In the genomic region with DNA sequence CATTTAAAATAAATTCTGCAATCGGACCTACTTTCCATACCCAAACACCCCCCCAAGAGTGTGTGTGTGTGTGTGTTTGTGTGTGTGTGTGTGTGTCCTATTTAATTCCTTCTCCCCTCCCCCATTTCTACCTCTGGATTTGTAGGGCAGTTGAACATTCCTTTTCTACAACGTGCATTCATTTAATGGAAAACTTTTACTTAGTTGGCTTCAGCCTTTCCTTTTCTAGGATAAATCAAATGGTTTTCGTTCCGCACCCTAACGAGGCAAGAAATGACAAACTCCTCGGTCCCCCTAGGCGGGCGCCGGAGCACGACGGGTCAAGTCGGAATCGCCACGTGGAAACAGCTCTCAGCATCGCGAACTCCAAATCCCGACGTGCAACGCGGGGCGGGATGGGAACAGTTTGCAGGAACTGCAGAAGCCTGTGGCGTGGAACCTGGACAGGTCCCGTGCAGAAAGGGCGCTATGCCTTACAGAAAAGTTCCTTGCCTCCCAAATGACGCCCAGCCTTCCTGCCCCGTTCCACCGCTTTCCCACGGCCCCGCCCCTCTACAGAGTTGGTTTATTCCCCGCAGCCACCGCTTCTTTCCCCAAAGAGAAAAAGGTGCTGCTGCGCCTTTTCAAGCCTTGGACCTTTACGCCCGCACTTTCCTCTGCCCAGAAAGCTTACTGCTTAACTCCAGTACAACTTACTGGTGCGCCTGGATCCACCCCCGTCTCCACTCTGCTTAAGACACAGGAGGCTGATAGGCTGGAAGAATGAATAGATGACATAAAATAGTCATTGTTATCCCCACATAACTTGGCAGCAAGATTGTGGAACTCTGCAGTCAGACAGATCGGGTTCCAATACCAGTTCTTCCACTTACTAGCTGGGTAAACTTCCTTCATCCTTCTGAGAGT, we compare ENCODE assay signal across 8 cellular contexts. TPM values are rescaled to one million over a fixed set of nuclear protein-coding genes. Genes with fewer than 3 reads are reported as not detected.
DNase-seq lines count a peak whose midpoint lies in the region; ATAC-seq and TF ChIP-seq lines count a peak whose summit lies in the region.

No MANE protein-coding gene starts in this region.

- peak; percentile 47 to 49 for ATAC-seq in activated T-cell treated with anti-CD3 and anti-CD28 coated beads, Interleukin-2, amount 50 U/mL, for 4 hours
- ATAC-seq in HG02623 (IDR thresholded peaks at IDR 0.05; ENCODE audit: unreplicated experiment) = no peak

- DNase-seq in GM10266 (ENCODE audit: extremely low spot score) (peak; percentile 74), NT2/D1 (ENCODE audit: low read depth, low spot score) (no peak), esophagus squamous epithelium (lab: John Stamatoyannopoulos, UW) (peak; percentile 31), mucosa of gallbladder (ENCODE audit: low spot score) (peak; percentile 81), stomach (peak; percentile 84)
- DNase-seq in activated T-cell treated with anti-CD3 and anti-CD28 coated beads, Interleukin-2, amount 50 U/mL, for 4 hours = peak; percentile 39

- no peaks in the 10 kb centered on the region for H3K27me3 Mint-ChIP-seq in activated T-cell treated with anti-CD3 and anti-CD28 coated beads, Interleukin-2, amount 50 U/mL, for 4 hours (ENCODE audit: low read depth)

- TF ChIP-seq POLR2A in esophagus squamous epithelium (IDR thresholded peaks at IDR 0.05) (peak in 2 of 4 donors; percentile 20 to 44), stomach (IDR thresholded peaks at IDR 0.05) (no peak)

- H3K4me3 ChIP-seq in HUES48 (ENCODE audit: low read depth, low read length) (peak overlapping the region; percentile 100), NT2/D1 (ENCODE audit: insufficient read length, low read depth) (peak overlapping the region; percentile 98), esophagus squamous epithelium (peak overlapping the region; percentile 60 to 92 (median 86)), stomach (peak overlapping the region; percentile 84 to 98 (median 94))

- H3K36me3 ChIP-seq in HUES48 (ENCODE audit: control insufficient read depth, insufficient read depth, low read length) = peaks cover 15% of the 10 kb centered on the region; the same call in 1 of the 2 replicates
- peaks cover 12% of the 10 kb centered on the region for H3K36me3 ChIP-seq in NT2/D1 (ENCODE audit: insufficient read depth, insufficient read length, low read length)
- peaks cover 0 to 22% (median 0%) of the 10 kb centered on the region in 3 donors for H3K36me3 ChIP-seq in esophagus squamous epithelium
- H3K36me3 ChIP-seq in stomach = peaks cover 0 to 21% (median 18%) of the 10 kb centered on the region in 4 donors

- TF ChIP-seq CTCF in GM10266 (IDR thresholded peaks at IDR 0.05; ENCODE audit: control insufficient read depth, insufficient read depth, low read depth, missing control alignments) = no peak
- no peak for TF ChIP-seq CTCF in esophagus squamous epithelium (IDR thresholded peaks at IDR 0.05)
- peak in 1 of 7 experiments; percentile 8 for TF ChIP-seq CTCF in stomach (IDR thresholded peaks at IDR 0.05)

- peak overlapping the region; percentile 7; the same call in 1 of the 2 replicates for H3K9ac ChIP-seq in HUES48 (ENCODE audit: low read depth, low read length)
- H3K9ac ChIP-seq in NT2/D1 (ENCODE audit: insufficient read length, low read depth) = peak overlapping the region; percentile 99

- H3K27ac ChIP-seq in HUES48 (ENCODE audit: low read depth, low read length) = no peak overlapping the region
- H3K27ac ChIP-seq in esophagus squamous epithelium = peak overlapping the region; percentile 85 to 96 (median 94)
- H3K27ac ChIP-seq in stomach = peak overlapping the region; percentile 91 to 94 (median 93)

- H3K9me3 ChIP-seq in HUES48 (ENCODE audit: control insufficient read depth, insufficient read depth, low read length) (no peaks in the 10 kb centered on the region), NT2/D1 (ENCODE audit: insufficient read depth, low read length) (no peaks in the 10 kb centered on the region), esophagus squamous epithelium (no peaks in the 10 kb centered on the region), stomach (no peaks in the 10 kb centered on the region)

- peaks cover 7% of the 10 kb centered on the region for H3K36me3 Mint-ChIP-seq in activated T-cell treated with anti-CD3 and anti-CD28 coated beads, Interleukin-2, amount 50 U/mL, for 4 hours (ENCODE audit: insufficient read depth)

- H3K4me3 Mint-ChIP-seq in activated T-cell treated with anti-CD3 and anti-CD28 coated beads, Interleukin-2, amount 50 U/mL, for 4 hours = peak overlapping the region; percentile 95

- H3K27me3 ChIP-seq in HUES48 (ENCODE audit: control insufficient read depth, insufficient read depth, low read length) = no peaks in the 10 kb centered on the region
- H3K27me3 ChIP-seq in NT2/D1 (ENCODE audit: insufficient read depth, insufficient read length) = no peaks in the 10 kb centered on the region
- H3K27me3 ChIP-seq in esophagus squamous epithelium = no peaks in the 10 kb centered on the region
- no peaks in the 10 kb centered on the region for H3K27me3 ChIP-seq in stomach

- H3K4me1 ChIP-seq in HUES48 (ENCODE audit: control insufficient read depth, insufficient read depth, low read length) (peaks cover 9% of the 10 kb centered on the region), NT2/D1 (ENCODE audit: insufficient read depth, insufficient read length) (no peaks in the 10 kb centered on the region), esophagus squamous epithelium (peaks cover 9 to 42% (median 16%) of the 10 kb centered on the region in 3 donors), stomach (peaks cover 21 to 35% (median 28%) of the 10 kb centered on the region in 4 donors)

- intact Hi-C loops in esophagus squamous epithelium (cut with DNase I) = loop anchor here (10.0 kb wide), 1 partner anchor 119 kb away; a partner anchor contains a TSS
- intact Hi-C loops in stomach (cut with DNase I; ENCODE audit: low total_unique reads) = loop anchor here (10.0 kb wide), 1 partner anchor 239 kb away; no protein-coding TSS in a partner anchor

- peaks cover 35% of the 10 kb centered on the region for H3K4me1 Mint-ChIP-seq in activated T-cell treated with anti-CD3 and anti-CD28 coated beads, Interleukin-2, amount 50 U/mL, for 4 hours (ENCODE audit: low read depth)

- no peak for TF ChIP-seq EP300 in stomach (IDR thresholded peaks at IDR 0.05)

- H3K9me3 Mint-ChIP-seq in activated T-cell treated with anti-CD3 and anti-CD28 coated beads, Interleukin-2, amount 50 U/mL, for 4 hours = no peaks in the 10 kb centered on the region

- WGBS in esophagus squamous epithelium, 2 donors = 2 to 3% methylated on average over 10 to 22 of the region's 37 CpGs
- 1 to 2% (median 1%) methylated on average over 33 to 37 of the region's 37 CpGs for WGBS in stomach, 5 donors

RNA-seq across cellular contexts. Expression of a gene that starts 1.1 kb away (rescaled TPM):
- 10 to 100 TPM; 91.7 to 94.5 (median 92.6) TPM for total RNA-seq in activated T-cell treated with anti-CD3 and anti-CD28 coated beads, Interleukin-2, amount 50 U/mL, for 4 hours
- total RNA-seq in esophagus squamous epithelium (10 to 100 TPM; 27.2 to 51.5 (median 42.1) TPM), mucosa of gallbladder (35.5 TPM), stomach (100 to 1,000 TPM in 1 of 5 donors, 10 to 100 TPM in 3, 1 to 10 TPM in 1; 1.4 to 113 (median 36.5) TPM)
- 10 to 100 TPM; 33.0 to 42.0 (median 33.7) TPM for polyA plus RNA-seq in stomach

RNA-seq across cellular contexts. Expression of a gene that starts 21.1 kb away (rescaled TPM):
- total RNA-seq in activated T-cell treated with anti-CD3 and anti-CD28 coated beads, Interleukin-2, amount 50 U/mL, for 4 hours = 10 to 100 TPM; 38.7 to 46.4 (median 40.3) TPM
- total RNA-seq in esophagus squamous epithelium = 10 to 100 TPM; 28.9 to 45.2 (median 34.4) TPM
- total RNA-seq in mucosa of gallbladder = 99.2 TPM
- 100 to 1,000 TPM in 1 of 5 donors, 10 to 100 TPM in 4; 27.9 to 107 (median 55.4) TPM for total RNA-seq in stomach
- polyA plus RNA-seq in stomach = 10 to 100 TPM; 21.2 to 26.4 (median 25.8) TPM

RNA-seq across cellular contexts. Expression of a gene that starts 37.2 kb away (rescaled TPM):
- total RNA-seq in activated T-cell treated with anti-CD3 and anti-CD28 coated beads, Interleukin-2, amount 50 U/mL, for 4 hours = not detected
- total RNA-seq in esophagus squamous epithelium = not detected
- not detected for total RNA-seq in mucosa of gallbladder
- total RNA-seq in stomach = not detected
- polyA plus RNA-seq in stomach = not detected

RNA-seq across cellular contexts. Expression of a gene that starts 40.6 kb away (rescaled TPM):
- 100 to 1,000 TPM; 242 to 255 (median 251) TPM for total RNA-seq in activated T-cell treated with anti-CD3 and anti-CD28 coated beads, Interleukin-2, amount 50 U/mL, for 4 hours
- total RNA-seq in esophagus squamous epithelium (100 to 1,000 TPM; 139 to 212 (median 208) TPM), mucosa of gallbladder (322 TPM), stomach (100 to 1,000 TPM in 4 of 5 donors, 10 to 100 TPM in 1; 96.2 to 204 (median 134) TPM)
- polyA plus RNA-seq in stomach = 100 to 1,000 TPM; 143 to 220 (median 208) TPM

RNA-seq across cellular contexts. Expression of a gene that starts 51.9 kb away (rescaled TPM):
- total RNA-seq in activated T-cell treated with anti-CD3 and anti-CD28 coated beads, Interleukin-2, amount 50 U/mL, for 4 hours = 10 to 100 TPM; 79.7 to 91.2 (median 84.4) TPM
- total RNA-seq in esophagus squamous epithelium (10 to 100 TPM; 31.4 to 63.1 (median 40.5) TPM), mucosa of gallbladder (77.4 TPM), stomach (100 to 1,000 TPM in 1 of 5 donors, 10 to 100 TPM in 4; 21.6 to 194 (median 55.9) TPM)
- 10 to 100 TPM; 43.4 to 45.0 (median 44.5) TPM for polyA plus RNA-seq in stomach
